8 cellular contexts compared by ENCODE assay signal in the genomic region with DNA sequence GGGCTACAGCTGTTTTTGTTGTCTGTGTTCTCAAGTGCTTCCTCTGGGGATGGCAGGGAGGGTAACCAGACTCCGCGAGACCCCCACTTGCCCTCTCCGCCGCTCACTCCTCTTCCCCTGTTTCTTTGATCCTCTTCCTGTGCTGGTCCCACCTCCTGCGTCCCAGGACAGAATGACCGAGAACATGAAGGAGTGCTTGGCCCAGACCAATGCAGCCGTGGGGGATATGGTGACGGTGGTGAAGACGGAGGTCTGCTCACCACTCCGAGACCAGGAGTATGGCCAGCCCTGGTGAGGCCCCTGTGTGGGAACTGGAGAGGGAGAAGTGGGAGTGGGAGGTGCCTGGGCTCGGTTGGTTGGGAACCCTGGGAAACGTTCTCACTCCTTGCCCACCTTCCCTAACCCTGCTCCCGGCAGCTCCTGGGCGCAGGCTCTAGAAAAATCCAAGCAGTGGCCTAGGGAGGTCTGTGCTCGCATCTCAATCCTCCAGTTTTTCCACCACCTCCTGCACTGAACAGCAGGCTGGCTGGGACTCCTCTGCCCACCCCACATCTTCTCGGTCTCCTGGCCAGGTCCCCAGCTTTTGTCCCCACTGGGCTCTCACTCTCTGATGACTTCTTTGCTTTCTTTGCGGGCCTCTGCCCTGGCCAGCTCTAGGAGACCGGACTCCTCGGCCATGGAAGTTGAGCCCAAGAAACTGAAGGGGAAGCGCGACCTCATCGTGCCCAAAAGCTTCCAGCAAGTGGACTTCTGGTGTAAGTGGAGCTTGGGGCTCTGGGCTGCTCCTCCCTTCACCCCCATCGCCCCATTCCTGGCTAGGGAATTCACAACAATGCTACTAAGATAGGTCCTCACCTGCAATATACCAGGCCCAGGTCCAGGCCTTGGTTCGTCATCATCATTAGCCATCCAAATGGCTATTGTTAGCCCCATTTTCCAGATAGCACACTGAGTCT. TPM values are rescaled to one million over a fixed set of nuclear protein-coding genes. Genes with fewer than 3 reads are reported as not detected.
A peak's percentile ranks its signal among the peaks of the same experiment; 100 is the strongest.
DNase-seq lines count a peak whose midpoint lies in the region; ATAC-seq and TF ChIP-seq lines count a peak whose summit lies in the region.
"Had no signal": no experiment of that assay in that cellular context is flagged by ENCODE, and none has a peak within 500 bp of the region (broad histone marks: within the 10 kb centered on the region; RNA-seq: fewer than 3 reads in every experiment).

No MANE protein-coding gene starts in this region.

- TF ChIP-seq POLR2A in tibial nerve (IDR thresholded peaks at IDR 0.05) = no peak

- peaks cover 24% of the 10 kb centered on the region for H3K4me1 ChIP-seq in muscle layer of colon (ENCODE audit: insufficient read depth, low read length)
- peaks cover 0 to 40% (median 8%) of the 10 kb centered on the region in 4 donors for H3K4me1 ChIP-seq in tibial nerve

- no peak for TF ChIP-seq EP300 in tibial nerve (IDR thresholded peaks at IDR 0.05)

- peak overlapping the region; percentile 28 to 52 (median 34) for H3K4me3 Mint-ChIP-seq in T-cell
- H3K4me3 Mint-ChIP-seq: T-helper 1 cell treated with Interleukin-12 subunit alpha and Interleukin-12 subunit beta and Interleukin-4 antibody, amounts not matched to agents 30 μg/mL and 1 μg/mL, for 36 hours had no signal

- TF ChIP-seq CTCF in tibial nerve (IDR thresholded peaks at IDR 0.05) = no peak

- H3K36me3 ChIP-seq in muscle layer of colon (ENCODE audit: insufficient read depth, low read length) (peaks cover 20% of the 10 kb centered on the region), tibial nerve (peaks cover 0 to 49% (median 0%) of the 10 kb centered on the region in 3 donors)

- H3K27me3 ChIP-seq in muscle layer of colon (ENCODE audit: control insufficient read depth in 1 of 2, insufficient read depth in 2 of 2, low read length in 2 of 2) (no peaks in the 10 kb centered on the region), tibial nerve (no peaks in the 10 kb centered on the region)

- POLR2A ChIA-PET in T-cell (lab: Charles Lee) = no interaction called here

- peaks cover 21 to 22% of the 10 kb centered on the region in 2 donors for H3K27me3 Mint-ChIP-seq in T-cell

- H3K4me3 ChIP-seq in muscle layer of colon (ENCODE audit: low read depth in 1 of 2, low read length in 2 of 2) (peak overlapping the region; percentile 42 to 69), tibial nerve (peak overlapping the region; percentile 46 to 65 (median 59))

- no peak overlapping the region for H3K27ac Mint-ChIP-seq in T-cell
- H3K27ac Mint-ChIP-seq: T-helper 1 cell treated with Interleukin-12 subunit alpha and Interleukin-12 subunit beta and Interleukin-4 antibody, amounts not matched to agents 30 μg/mL and 1 μg/mL, for 36 hours had no signal

- H3K9ac ChIP-seq in muscle layer of colon (ENCODE audit: low read length) = peak overlapping the region; percentile 70

- WGBS in tibial nerve, 2 donors = 62 to 65% methylated on average over 23 to 24 of the region's 24 CpGs

- H3K27ac ChIP-seq in epithelial cell of prostate = peak overlapping the region; percentile 48
- peak overlapping the region; percentile 88 for H3K27ac ChIP-seq in muscle layer of colon (ENCODE audit: low read depth, low read length)
- peak overlapping the region; percentile 84 to 92 (median 90) for H3K27ac ChIP-seq in tibial nerve

- H3K4me1 Mint-ChIP-seq in T-cell = peaks cover 15 to 19% (median 16%) of the 10 kb centered on the region in 3 donors

- CTCF ChIA-PET in T-cell (lab: Charles Lee) = no interaction called here

- no peaks in the 10 kb centered on the region for H3K9me3 ChIP-seq in muscle layer of colon (ENCODE audit: low read length)
- no peaks in the 10 kb centered on the region for H3K9me3 ChIP-seq in tibial nerve

- no peaks in the 10 kb centered on the region for H3K9me3 Mint-ChIP-seq in T-cell
- H3K9me3 Mint-ChIP-seq: T-helper 1 cell treated with Interleukin-12 subunit alpha and Interleukin-12 subunit beta and Interleukin-4 antibody, amounts not matched to agents 30 μg/mL and 1 μg/mL, for 36 hours had no signal

- DNase-seq in T-cell (no peak), epithelial cell of prostate (ENCODE audit: low read depth, low spot score) (no peak), tibial nerve (ENCODE audit: low spot score in 2 of 2) (no peak), GF-D8 (lab: John Stamatoyannopoulos, UW) (no peak)
- no peak for DNase-seq in stimulated activated CD4-positive, alpha-beta T cell treated with anti-CD3 and anti-CD28 coated beads, Interleukin-2, amount 100 ng/mL, for 48 hours

- no peak for ATAC-seq in T-cell (replicated peaks in 1 of 4)
- no peak for ATAC-seq in HG03045 (IDR thresholded peaks at IDR 0.05; ENCODE audit: unreplicated experiment)

- peaks cover 13% of the 10 kb centered on the region for H3K36me3 Mint-ChIP-seq in T-cell

RNA-seq across cellular contexts. Expression of a gene that starts 35.4 kb away (rescaled TPM):
- total RNA-seq in T-cell (10 to 100 TPM in 3 of 5 donors, 1 to 10 TPM in 2; 8.7 to 12.5 (median 10.6) TPM), tibial nerve (10 to 100 TPM; 17.5 to 26.1 (median 25.8) TPM)
